16 cellular contexts compared by ENCODE assay signal in the genomic region with DNA sequence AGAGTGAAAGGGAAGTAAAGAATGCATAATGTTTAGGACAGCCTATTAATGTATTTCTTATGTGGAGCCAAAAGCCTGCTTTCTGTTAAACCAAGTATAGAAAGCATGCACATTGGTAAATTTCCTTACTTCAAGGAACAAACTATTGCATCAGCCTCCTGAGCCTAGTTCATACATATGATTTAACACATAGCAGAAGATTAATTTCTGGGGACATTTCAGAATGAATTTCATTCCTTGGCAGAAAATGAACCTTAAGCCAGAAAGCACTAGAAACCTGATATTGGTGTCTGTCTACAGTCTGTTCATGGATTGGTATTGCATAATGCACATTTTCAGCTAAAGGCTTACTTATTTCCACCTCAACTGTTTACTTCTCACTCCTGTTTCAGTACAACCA.
DNase-seq lines count a peak whose midpoint lies in the region; ATAC-seq and TF ChIP-seq lines count a peak whose summit lies in the region.
"Had no signal": no experiment of that assay in that cellular context is flagged by ENCODE, and none has a peak within 500 bp of the region (broad histone marks: within the 10 kb centered on the region; RNA-seq: fewer than 3 reads in every experiment).

No MANE protein-coding gene starts in this region.

- ATAC-seq in HG03460 (IDR thresholded peaks at IDR 0.05; ENCODE audit: unreplicated experiment) (no peak), GM21786 (IDR thresholded peaks at IDR 0.05; ENCODE audit: unreplicated experiment) (no peak)
- ATAC-seq: HCT116 had no signal

- H2AFZ ChIP-seq in PC-9: peak overlapping the region; percentile 63; the same call in 1 of the 2 replicates

- H3K27ac ChIP-seq in PC-9: no peak overlapping the region

- H3K4me3 ChIP-seq in PC-9: no peak overlapping the region
- H3K4me3 ChIP-seq in retinal pigment epithelial cell (ENCODE audit: low read length): no peak overlapping the region

- CTCF ChIA-PET in PC-9 (lab: Charles Lee): no interaction called here

- H3K4me2 ChIP-seq in PC-9: no peak overlapping the region

- H3F3A ChIP-seq in PC-9 (ENCODE audit: insufficient read depth, low read depth): no peaks in the 10 kb centered on the region

- intact Hi-C loops in PC-9 (cut with micrococcal nuclease; ENCODE audit: unreplicated experiment): no loop called here

- H3K36me3 ChIP-seq in PC-9 (ENCODE audit: low read depth): no peaks in the 10 kb centered on the region
- H3K36me3 ChIP-seq: BE2C had no signal

- no peaks in the 10 kb centered on the region for H3K9me2 ChIP-seq in PC-9 (ENCODE audit: insufficient read depth)

- H3K27me3 ChIP-seq in PC-9 (ENCODE audit: insufficient read depth, low read depth): no peaks in the 10 kb centered on the region
- H3K27me3 ChIP-seq: BE2C had no signal

- no peak for TF ChIP-seq POLR2A in erythroblast (IDR thresholded peaks at IDR 0.05; ENCODE audit: low read length)

- TF ChIP-seq CTCF in PC-9 (conservative IDR thresholded peaks at IDR 0.05): no peak
- no peak for TF ChIP-seq CTCF in retinal pigment epithelial cell (conservative IDR thresholded peaks at IDR 0.05; ENCODE audit: low read depth, low read length)

- H4K20me1 ChIP-seq in PC-9 (ENCODE audit: insufficient read depth): no peaks in the 10 kb centered on the region

- DNase-seq in H4 (ENCODE audit: low spot score) (peak; percentile 12), PC-9 (no peak), erythroblast (lab: John Stamatoyannopoulos, UW) (peak; percentile 4 to 22), retinal pigment epithelial cell (ENCODE audit: low read depth) (peak; percentile 17), activated gamma-delta T cell (lab: John Stamatoyannopoulos, UW) (no peak)
- DNase-seq: CD4-positive, alpha-beta T cell; DMS79; NCI-H1436; NCI-H2029 treated with DMSO at 0.1 percent for 48 hours; NCI-H524 treated with DMSO at 0.1 percent for 48 hours; SIG-M5; SW 1271 had no signal

- no peaks in the 10 kb centered on the region for H3K79me2 ChIP-seq in PC-9 (ENCODE audit: low read depth)

- POLR2A ChIA-PET in PC-9 (lab: Charles Lee; ENCODE audit: unreplicated experiment): no interaction called here

- H3K9me3 ChIP-seq in PC-9 (ENCODE audit: insufficient read depth, low read depth): no peaks in the 10 kb centered on the region
- H3K9me3 ChIP-seq: BE2C had no signal

- H3K4me1 ChIP-seq in PC-9 (replicated peaks; ENCODE audit: insufficient read depth): no peaks in the 10 kb centered on the region

- BruUV-seq in PC-9 (replicated peaks; lab: Mats Ljungman, UMichigan): no TSS peak

Comparison
In these comparisons a context has a peak if more than half of its experiments do, and no peak if none do; other contexts are left out.
1. DNase-seq: peak in H4 (single experiment), erythroblast (2 of 2) and retinal pigment epithelial cell (single experiment); none in PC-9 (0 of 2) and activated gamma-delta T cell (single experiment).